ENCODE assay signal across 1 cellular context in genomic region chr18:9094307-9095226, GRCh38.
TF ChIP-seq lines count a peak whose summit lies in the region.

No MANE protein-coding gene starts in this region.

TF ChIP-seq in K562, 482 proteins besides CTCF, POLR2A, EP300 and RAD21 (continued from another document and continues in another):
- TF ChIP-seq ZFP91 (CRISPR knock-in tag; IDR thresholded peaks at IDR 0.05) (no peak), TBL1XR1 (IDR thresholded peaks at IDR 0.05; ENCODE audit: low read length in 2 of 2) (no peak), POLR3A (IDR thresholded peaks at IDR 0.05; ENCODE audit: borderline replicate concordance, extremely low read depth, insufficient read depth, insufficient read length) (no peak), KAT2B (IDR thresholded peaks at IDR 0.05; ENCODE audit: low read depth, low read length) (no peak), ZNF274 (IDR thresholded peaks at IDR 0.05; ENCODE audit: borderline replicate concordance, low read depth, low read length) (no peak), ZNF324 (CRISPR knock-in tag; IDR thresholded peaks at IDR 0.05) (no peak), TAL1 (IDR thresholded peaks at IDR 0.05) (peak; percentile 34; the same call in 1 of the 2 replicates), ZNF175 (CRISPR knock-in tag; IDR thresholded peaks at IDR 0.05; ENCODE audit: low read depth) (0 out of 2 replicates have a peak, but pooled peaks have one; percentile 2), CBX8 (IDR thresholded peaks at IDR 0.05; ENCODE audit: borderline replicate concordance, extremely low read depth, low read depth, low read length, poor library complexity, severe bottlenecking) (no peak), ATF7 (IDR thresholded peaks at IDR 0.05) (no peak), GTF3C2 (IDR thresholded peaks at IDR 0.05; ENCODE audit: borderline replicate concordance, extremely low read depth, insufficient read length) (no peak), TAF1 (IDR thresholded peaks at IDR 0.05; ENCODE audit: control insufficient read depth, extremely low read depth, insufficient read depth, low read length, severe bottlenecking) (no peak), SMAD2 (IDR thresholded peaks at IDR 0.05; ENCODE audit: low read depth, low read length) (no peak), ZHX1 (conservative IDR thresholded peaks at IDR 0.05; ENCODE audit: low read length) (no peak), PPARD (CRISPR knock-in tag; IDR thresholded peaks at IDR 0.05) (no peak), NCOA4 (IDR thresholded peaks at IDR 0.05; ENCODE audit: partially characterized antibody) (no peak), FIP1L1 (IDR thresholded peaks at IDR 0.05; ENCODE audit: low read depth, low read length, poor library complexity, severe bottlenecking) (no peak), RAD51 (IDR thresholded peaks at IDR 0.05; ENCODE audit: borderline replicate concordance, low read depth) (no peak), FOSL1 (tag; conservative IDR thresholded peaks at IDR 0.05) (peak; percentile 39), ZNF354B (CRISPR knock-in tag; IDR thresholded peaks at IDR 0.05) (no peak), KDM4B (IDR thresholded peaks at IDR 0.05; ENCODE audit: borderline replicate concordance in 2 of 2, low read depth in 1 of 2) (no peak), ZKSCAN1 (IDR thresholded peaks at IDR 0.05; ENCODE audit: low read depth, low read length) (no peak), ATF6 (CRISPR knock-in tag; IDR thresholded peaks at IDR 0.05) (no peak), HNRNPH1 (optimal IDR thresholded peaks at IDR 0.05; ENCODE audit: low read depth, low read length) (no peak), SMARCA5 (IDR thresholded peaks at IDR 0.05) (no peak), WHSC1 (IDR thresholded peaks at IDR 0.05; ENCODE audit: low read length) (no peak), ETV5 (CRISPR knock-in tag; IDR thresholded peaks at IDR 0.05; ENCODE audit: low read depth) (no peak), ILK (tag; IDR thresholded peaks at IDR 0.05; ENCODE audit: borderline replicate concordance, low read depth) (no peak), E2F6 (IDR thresholded peaks at IDR 0.05; ENCODE audit: borderline replicate concordance in 1 of 2, extremely low read depth in 1 of 2, insufficient read depth in 1 of 2, insufficient read length in 1 of 2, low read depth in 1 of 2, low read length in 1 of 2, poor library complexity in 1 of 2, severe bottlenecking in 1 of 2) (no peak), RFX5 (IDR thresholded peaks at IDR 0.05; ENCODE audit: low read depth, low read length) (no peak), FOXJ3 (CRISPR knock-in tag; IDR thresholded peaks at IDR 0.05) (no peak), TCFL5 (CRISPR knock-in tag; conservative IDR thresholded peaks at IDR 0.05) (no peak), NFIX (CRISPR knock-in tag; IDR thresholded peaks at IDR 0.05; ENCODE audit: low read depth) (no peak), SMAD4 (CRISPR knock-in tag; conservative IDR thresholded peaks at IDR 0.05) (no peak), BACH1 (tag; IDR thresholded peaks at IDR 0.05) (no peak), CHAMP1 (IDR thresholded peaks at IDR 0.05) (no peak), ARHGAP35 (IDR thresholded peaks at IDR 0.05; ENCODE audit: partially characterized antibody) (no peak), ZNF79 (CRISPR knock-in tag; IDR thresholded peaks at IDR 0.05; ENCODE audit: low read depth) (no peak)
